In the genomic region with DNA sequence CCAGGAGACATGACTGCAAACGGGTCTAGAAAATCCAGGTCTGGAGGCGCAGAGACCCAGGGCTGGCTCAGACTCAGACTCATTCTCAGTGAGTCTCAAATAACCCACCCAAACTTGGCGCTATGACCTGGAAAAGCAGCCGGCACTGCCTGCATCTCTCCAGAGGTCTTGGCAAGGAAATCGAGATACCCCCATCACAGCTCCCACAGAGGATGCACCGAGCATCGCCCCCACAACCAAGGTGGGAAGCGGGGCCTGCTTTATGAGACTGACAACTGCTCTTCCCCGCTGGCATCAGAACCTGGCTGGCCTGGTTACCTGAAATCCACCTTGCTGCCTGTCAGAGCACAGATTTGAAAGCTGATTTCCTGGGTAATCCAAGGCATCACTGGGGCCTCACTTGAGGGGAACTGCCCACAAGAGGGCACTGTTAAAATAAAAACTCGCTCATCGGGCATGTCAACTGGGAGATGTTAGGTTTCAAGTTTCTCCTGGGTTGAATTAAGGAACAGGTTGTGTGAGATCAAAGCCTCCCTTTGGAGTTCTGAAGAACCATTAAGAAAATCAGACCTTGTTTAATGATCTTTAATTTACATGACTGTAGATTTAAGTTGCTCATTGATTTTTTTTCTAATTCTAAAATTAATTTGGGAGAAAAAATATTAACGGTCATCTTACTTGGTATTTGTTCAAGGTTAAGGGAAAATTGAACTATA, we compare ENCODE assay signal across 8 cellular contexts. TPM values are rescaled to one million over a fixed set of nuclear protein-coding genes. Genes with fewer than 3 reads are reported as not detected.
DNase-seq lines count a peak whose midpoint lies in the region; ATAC-seq, FAIRE-seq and TF ChIP-seq lines count a peak whose summit lies in the region.

No MANE protein-coding gene starts in this region.

- WGBS in neuronal stem cell (ENCODE audit: extremely low coverage in 2 of 2, insufficient read length in 2 of 2, insufficient replicate concordance in 1 of 2), 2 donors: no CpG with 5 or more reads among the region's 12 CpGs

- ATAC-seq in RWPE2 (ENCODE audit: low read depth): peak; percentile 92
- no peak for ATAC-seq in HG02678 (IDR thresholded peaks at IDR 0.05; ENCODE audit: unreplicated experiment)
- ATAC-seq in GM21447 (IDR thresholded peaks at IDR 0.05; ENCODE audit: unreplicated experiment): no peak

- H2AK5ac ChIP-seq in neuronal stem cell (ENCODE audit: low read depth, low read length): no peak overlapping the region

- H3K9me3 ChIP-seq in RWPE2 (ENCODE audit: severe bottlenecking) (no peaks in the 10 kb centered on the region), neuronal stem cell (replicated peaks in 1 of 2; ENCODE audit: control insufficient read depth in 2 of 2, insufficient read depth in 1 of 2, low read depth in 1 of 2, low read length in 2 of 2) (no peaks in the 10 kb centered on the region)

- H3K23ac ChIP-seq in neuronal stem cell (ENCODE audit: low read depth, low read length, poor library complexity): no peak overlapping the region

- H3K27ac ChIP-seq in RWPE2 (ENCODE audit: poor library complexity, severe bottlenecking) (no peak overlapping the region), neuronal stem cell (replicated peaks; ENCODE audit: low read length) (no peak overlapping the region)

- no peaks in the 10 kb centered on the region for H3K4me1 ChIP-seq in RWPE2 (ENCODE audit: insufficient read depth, poor library complexity, severe bottlenecking)
- H3K4me1 ChIP-seq in neuronal stem cell (ENCODE audit: control insufficient read depth in 2 of 2, insufficient read depth in 1 of 2, low read depth in 1 of 2, low read length in 2 of 2): peaks cover 0 to 2% of the 10 kb centered on the region in 2 donors

- DNase-seq in ELR (ENCODE audit: low read depth) (peak; percentile 47), M059J (ENCODE audit: low read depth) (peak; percentile 56), RWPE2 (ENCODE audit: low spot score) (no peak), fibroblast of gingiva (ENCODE audit: low read depth) (peak; percentile 42), neuronal stem cell (ENCODE audit: low spot score) (peak; percentile 9)

- H3K79me1 ChIP-seq in neuronal stem cell (ENCODE audit: low read depth, low read length): no peaks in the 10 kb centered on the region

- no peak overlapping the region for H3K14ac ChIP-seq in neuronal stem cell (ENCODE audit: low read length)

- no peak overlapping the region for H2BK120ac ChIP-seq in neuronal stem cell (ENCODE audit: low read depth, low read length)

- H3K27me3 ChIP-seq in RWPE2 (ENCODE audit: insufficient read depth, poor library complexity, severe bottlenecking) (no peaks in the 10 kb centered on the region), neuronal stem cell (ENCODE audit: control insufficient read depth in 3 of 3, insufficient read depth in 3 of 3, low read depth in 1 of 3, low read length in 3 of 3) (no peaks in the 10 kb centered on the region)

- FAIRE-seq in A204.1 (lab: Jason Lieb, UNC): peak; percentile 84

- TF ChIP-seq CTCF in RWPE2 (IDR thresholded peaks at IDR 0.05; ENCODE audit: poor library complexity, severe bottlenecking): peak; percentile 85

- no peak overlapping the region for H3K4ac ChIP-seq in neuronal stem cell (ENCODE audit: low read length)

- no peak overlapping the region for H2BK12ac ChIP-seq in neuronal stem cell (ENCODE audit: low read length)

- H2AFZ ChIP-seq in neuronal stem cell (ENCODE audit: low read length): no peak overlapping the region

- no peak overlapping the region for H2BK15ac ChIP-seq in neuronal stem cell (ENCODE audit: low read length)

- no peak overlapping the region for H3K4me3 ChIP-seq in RWPE2 (ENCODE audit: severe bottlenecking)
- no peak overlapping the region for H3K4me3 ChIP-seq in neuronal stem cell (ENCODE audit: low read length in 2 of 2)

- H4K91ac ChIP-seq in neuronal stem cell (ENCODE audit: low read depth, low read length, poor library complexity): no peak overlapping the region

- H3K36me3 ChIP-seq in RWPE2 (ENCODE audit: low read depth) (no peaks in the 10 kb centered on the region), neuronal stem cell (replicated peaks in 1 of 2; ENCODE audit: control insufficient read depth in 2 of 2, insufficient read depth in 2 of 2, low read length in 2 of 2) (no peaks in the 10 kb centered on the region)

- H4K8ac ChIP-seq in neuronal stem cell (ENCODE audit: low read depth, low read length): no peak overlapping the region

- no peak overlapping the region for H2BK5ac ChIP-seq in neuronal stem cell (ENCODE audit: low read length)

- H3K9ac ChIP-seq in neuronal stem cell (ENCODE audit: low read depth, low read length, poor library complexity): no peak overlapping the region

- no peak overlapping the region for H3K4me2 ChIP-seq in neuronal stem cell (ENCODE audit: insufficient read depth, low read length, poor library complexity, severe bottlenecking)

- H3K18ac ChIP-seq in neuronal stem cell (ENCODE audit: low read length): no peak overlapping the region

RNA-seq across cellular contexts. Expression of gene KIF16B, which starts 55.0 kb away (rescaled TPM):
- 7.2 and 16.5 TPM in 2 replicates for total RNA-seq in M059J (2014; rRNA removed; shearing (Covaris generic))
- polyA plus RNA-seq in neuronal stem cell (2013, experiment 1 of 2): 4.6 TPM
- polyA plus RNA-seq in neuronal stem cell (2013, experiment 2 of 2): 4.9 TPM
